ENCODE assay signal across 17 cellular contexts in genomic region chr2:240701736-240702639, GRCh38. TPM values are rescaled to one million over a fixed set of nuclear protein-coding genes. Genes with fewer than 3 reads are reported as not detected.
"Had no signal": no experiment of that assay in that cellular context is flagged by ENCODE, and none has a peak within 500 bp of the region (broad histone marks: within the 10 kb centered on the region; RNA-seq: fewer than 3 reads in every experiment).

No MANE protein-coding gene starts in this region.

- H3K79me2 ChIP-seq: hepatocyte had no signal

- H3K36me3 ChIP-seq: adrenal gland, cardiac muscle cell had no signal

- H3K9me3 Mint-ChIP-seq: activated CD4-positive, alpha-beta T cell treated with anti-CD3 and anti-CD28 coated beads, Interleukin-2, amount 10 ng/mL, durations not matched to agents 7 days and 5 days; activated naive CD4-positive, alpha-beta T cell treated with anti-CD3 and anti-CD28 coated beads, Interleukin-2, amount 10 ng/mL, durations not matched to agents 7 days and 5 days; activated T-helper 1 cell treated with anti-CD3 and anti-CD28 coated beads, Interleukin-12 subunit alpha, Interleukin-12 subunit beta, Interleukin-2, Interleukin-4 antibody, amounts not matched to agents 30 ng/mL and 10 ng/mL and 1 ng/mL, durations not matched to agents 14 hours and 24 hours and 36 hours; nephron progenitor cell; stimulated activated effector memory CD8-positive, alpha-beta T cell treated with anti-CD3 and anti-CD28 coated beads, Interleukin-12 subunit alpha, Interleukin-12 subunit beta, amount 100 ng/mL, for 72 hours had no signal

- H3K4me3 Mint-ChIP-seq: activated CD4-positive, alpha-beta T cell treated with anti-CD3 and anti-CD28 coated beads, Interleukin-2, amount 10 ng/mL, durations not matched to agents 7 days and 5 days; activated naive CD4-positive, alpha-beta T cell treated with anti-CD3 and anti-CD28 coated beads, Interleukin-2, amount 10 ng/mL, durations not matched to agents 7 days and 5 days; activated T-helper 1 cell treated with anti-CD3 and anti-CD28 coated beads, Interleukin-12 subunit alpha, Interleukin-12 subunit beta, Interleukin-2, Interleukin-4 antibody, amounts not matched to agents 30 ng/mL and 10 ng/mL and 1 ng/mL, durations not matched to agents 14 hours and 24 hours and 36 hours; nephron progenitor cell; stimulated activated effector memory CD8-positive, alpha-beta T cell treated with anti-CD3 and anti-CD28 coated beads, Interleukin-12 subunit alpha, Interleukin-12 subunit beta, amount 100 ng/mL, for 72 hours had no signal

- H3K27me3 ChIP-seq: cardiac muscle cell had no signal

- H3K4me1 ChIP-seq: adrenal gland had no signal

- H3K27ac ChIP-seq: adrenal gland, cardiac muscle cell, hepatocyte had no signal

- H3K27ac Mint-ChIP-seq: activated naive CD4-positive, alpha-beta T cell treated with anti-CD3 and anti-CD28 coated beads, Interleukin-2, amount 10 ng/mL, durations not matched to agents 7 days and 5 days; activated T-helper 1 cell treated with anti-CD3 and anti-CD28 coated beads, Interleukin-12 subunit alpha, Interleukin-12 subunit beta, Interleukin-2, Interleukin-4 antibody, amounts not matched to agents 30 ng/mL and 10 ng/mL and 1 ng/mL, durations not matched to agents 14 hours and 24 hours and 36 hours; nephron progenitor cell; stimulated activated effector memory CD8-positive, alpha-beta T cell treated with anti-CD3 and anti-CD28 coated beads, Interleukin-12 subunit alpha, Interleukin-12 subunit beta, amount 100 ng/mL, for 72 hours had no signal

- H3K36me3 Mint-ChIP-seq: activated naive CD4-positive, alpha-beta T cell treated with anti-CD3 and anti-CD28 coated beads, Interleukin-2, amount 10 ng/mL, durations not matched to agents 7 days and 5 days had no signal

- ATAC-seq: esophagus mucosa; stimulated activated effector memory CD8-positive, alpha-beta T cell treated with anti-CD3 and anti-CD28 coated beads, Interleukin-12 subunit alpha, Interleukin-12 subunit beta, amount 100 ng/mL, for 72 hours had no signal

- DNase-seq: activated CD4-positive, alpha-beta T cell treated with anti-CD3 and anti-CD28 coated beads, Interleukin-2, amount 10 ng/mL, durations not matched to agents 7 days and 5 days; activated CD8-positive, alpha-beta memory T cell treated with anti-CD3 and anti-CD28 coated beads for 24 hours; activated naive CD4-positive, alpha-beta T cell treated with anti-CD3 and anti-CD28 coated beads, Interleukin-2, amount 10 ng/mL, durations not matched to agents 7 days and 5 days; adrenal gland; mesendoderm; nephron progenitor cell; stimulated activated CD4-positive, alpha-beta T cell treated with anti-CD3 and anti-CD28 coated beads, Interleukin-12 subunit alpha, Interleukin-12 subunit beta, amount 100 ng/mL, for 4 hours had no signal

- H3K9me3 ChIP-seq: adrenal gland had no signal

- H3K4me2 ChIP-seq: hepatocyte had no signal

- H2AFZ ChIP-seq: hepatocyte had no signal

- H3K4me3 ChIP-seq: adrenal gland, cardiac muscle cell, hepatocyte had no signal

RNA-seq across cellular contexts. Expression of gene AQP12A, which starts 10.3 kb away (rescaled TPM):
- total RNA-seq: activated CD4-positive, alpha-beta T cell treated with anti-CD3 and anti-CD28 coated beads, Interleukin-2, amount 10 ng/mL, durations not matched to agents 7 days and 5 days; activated T-helper 1 cell treated with anti-CD3 and anti-CD28 coated beads, Interleukin-12 subunit alpha, Interleukin-12 subunit beta, Interleukin-2, Interleukin-4 antibody, amounts not matched to agents 30 ng/mL and 10 ng/mL and 1 ng/mL, durations not matched to agents 14 hours and 24 hours and 36 hours; adrenal gland; cardiac muscle cell; esophagus mucosa; hepatocyte; liver; osteocyte; pulmonary artery endothelial cell; ureter had no signal
- polyA plus RNA-seq: adrenal gland, cardiac muscle cell, hepatocyte, keratinocyte, liver had no signal

RNA-seq across cellular contexts. Expression of gene AQP12B, which starts 19.3 kb away (rescaled TPM):
- total RNA-seq: activated CD4-positive, alpha-beta T cell treated with anti-CD3 and anti-CD28 coated beads, Interleukin-2, amount 10 ng/mL, durations not matched to agents 7 days and 5 days; activated T-helper 1 cell treated with anti-CD3 and anti-CD28 coated beads, Interleukin-12 subunit alpha, Interleukin-12 subunit beta, Interleukin-2, Interleukin-4 antibody, amounts not matched to agents 30 ng/mL and 10 ng/mL and 1 ng/mL, durations not matched to agents 14 hours and 24 hours and 36 hours; adrenal gland; cardiac muscle cell; esophagus mucosa; hepatocyte; liver; osteocyte; pulmonary artery endothelial cell; ureter had no signal
- polyA plus RNA-seq: cardiac muscle cell, keratinocyte, liver had no signal
